In genomic region chr10:79468015-79468560, GRCh38 we compare ENCODE assay signal across 1 cellular context.
TF ChIP-seq lines count a peak whose summit lies in the region.

No MANE protein-coding gene starts in this region.

TF ChIP-seq in GM12878, 131 proteins besides CTCF, POLR2A, EP300 and RAD21:
- TF ChIP-seq TAF1 (IDR thresholded peaks at IDR 0.05; ENCODE audit: borderline replicate concordance, low read depth, low read length) (no peak), TCF12 (IDR thresholded peaks at IDR 0.05; ENCODE audit: low read depth, low read length) (no peak), RELB (IDR thresholded peaks at IDR 0.05; ENCODE audit: low read depth) (no peak), ZNF24 (IDR thresholded peaks at IDR 0.05) (no peak), ZSCAN29 (IDR thresholded peaks at IDR 0.05) (no peak), SUPT20H (IDR thresholded peaks at IDR 0.05; ENCODE audit: borderline replicate concordance, control insufficient read depth, low read depth, low read length) (no peak)
